Comparison of ENCODE assay signal across 32 cellular contexts in the genomic region with DNA sequence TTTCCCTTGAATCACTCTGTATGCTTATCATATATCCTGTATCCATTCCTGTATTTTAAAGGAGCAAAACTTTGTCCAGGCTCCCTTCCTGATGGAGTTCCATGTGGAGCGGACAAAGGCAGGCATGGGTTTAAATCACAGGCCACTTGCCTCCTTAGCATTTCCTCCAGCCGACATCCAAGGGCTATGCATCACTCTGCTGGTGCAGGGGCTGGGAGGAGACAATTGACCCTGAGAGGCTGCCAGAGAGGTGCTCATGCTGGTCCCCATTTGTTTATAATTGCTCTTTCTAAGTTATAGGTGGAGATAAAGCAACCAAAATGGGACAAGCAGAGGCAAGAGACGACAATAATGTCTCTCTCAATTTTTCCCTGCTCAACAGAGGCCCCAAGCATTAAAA.
"Had no signal": no experiment of that assay in that cellular context is flagged by ENCODE, and none has a peak within 500 bp of the region (broad histone marks: within the 10 kb centered on the region; RNA-seq: fewer than 3 reads in every experiment).

No MANE protein-coding gene starts in this region.

- H3K27me3 ChIP-seq: brain microvascular endothelial cell, dorsolateral prefrontal cortex had no signal

- H3K4me1 Mint-ChIP-seq: activated CD8-positive, alpha-beta memory T cell treated with anti-CD3 and anti-CD28 coated beads, Interleukin-2, amount 10 ng/mL, durations not matched to agents 7 days and 5 days; central memory CD8-positive, alpha-beta T cell; endodermal cell; T-helper 17 cell had no signal

- H3K27me3 Mint-ChIP-seq: activated CD4-positive, alpha-beta memory T cell treated with anti-CD3 and anti-CD28 coated beads for 36 hours; activated CD4-positive, alpha-beta T cell treated with anti-CD3 and anti-CD28 coated beads for 36 hours; activated CD4-positive, alpha-beta T cell treated with anti-CD3 and anti-CD28 coated beads, Interleukin-2, amount 10 ng/mL, durations not matched to agents 24 days and 14 days; activated CD8-positive, alpha-beta memory T cell treated with anti-CD3 and anti-CD28 coated beads, Interleukin-2, amount 10 ng/mL, durations not matched to agents 7 days and 5 days; activated naive CD8-positive, alpha-beta T cell; central memory CD8-positive, alpha-beta T cell; dendritic cell treated with granulocyte-macrophage colony-stimulating factor and Interleukin-4, amounts not matched to agents 40 ng/mL and 50 ng/mL, for 4 days; T-helper 17 cell had no signal

- H3K36me3 ChIP-seq: brain microvascular endothelial cell, WERI-Rb-1 had no signal

- H3K36me3 Mint-ChIP-seq: activated CD4-positive, alpha-beta memory T cell treated with anti-CD3 and anti-CD28 coated beads for 36 hours; activated CD8-positive, alpha-beta memory T cell treated with anti-CD3 and anti-CD28 coated beads, Interleukin-2, amount 10 ng/mL, durations not matched to agents 7 days and 5 days; activated naive CD8-positive, alpha-beta T cell had no signal

- H3K4me3 ChIP-seq: coronary artery, dorsolateral prefrontal cortex had no signal

- DNase-seq: activated CD4-positive, alpha-beta memory T cell treated with anti-CD3 and anti-CD28 coated beads for 36 hours; activated CD4-positive, alpha-beta T cell treated with anti-CD3 and anti-CD28 coated beads for 36 hours; activated CD4-positive, alpha-beta T cell treated with anti-CD3 and anti-CD28 coated beads, Interleukin-2, amount 10 ng/mL, durations not matched to agents 24 days and 14 days; activated CD4-positive, CD25-positive, alpha-beta regulatory T cell; activated CD4-positive, CD25-positive, alpha-beta regulatory T cell treated with anti-CD3 and anti-CD28 coated beads, Interleukin-2, amount 50 U/mL, for 72 hours; activated CD8-positive, alpha-beta memory T cell treated with anti-CD3 and anti-CD28 coated beads, Interleukin-2, amount 10 ng/mL, durations not matched to agents 7 days and 5 days; activated CD8-positive, alpha-beta memory T cell treated with anti-CD3 and anti-CD28 coated beads, Interleukin-2, amount 50 U/mL, for 4 hours; activated CD8-positive, alpha-beta T cell treated with anti-CD3 and anti-CD28 coated beads, Interleukin-2, amount 10 ng/mL, durations not matched to agents 7 days and 5 days; activated effector memory CD4-positive, alpha-beta T cell treated with Interleukin-2 at 50 U/mL for 16 hours; activated gamma-delta T cell treated with Interleukin-2 at 50 U/mL for 16 hours; activated naive CD4-positive, alpha-beta T cell treated with anti-CD3 and anti-CD28 coated beads, Interleukin-2, amount 50 U/mL, for 16 hours; activated naive CD4-positive, alpha-beta T cell treated with Interleukin-2 at 50 U/mL for 16 hours; activated T-cell treated with anti-CD3 and anti-CD28 coated beads, Interleukin-2, amount 50 U/mL, for 1 hour; activated T-cell treated with anti-CD3 and anti-CD28 coated beads, Interleukin-2, amount 50 U/mL, for 48 hours; amniotic stem cell; anterior cingulate cortex; brain microvascular endothelial cell; dorsolateral prefrontal cortex; effector memory CD4-positive, alpha-beta T cell; endodermal cell; foreskin fibroblast; T-helper 1 cell; T-helper 17 cell; T1000; WERI-Rb-1 had no signal

- H3K9me3 Mint-ChIP-seq: activated CD4-positive, alpha-beta memory T cell treated with anti-CD3 and anti-CD28 coated beads for 36 hours; activated T-helper 1 cell treated with anti-CD3 and anti-CD28 coated beads, Interleukin-12 subunit alpha, Interleukin-12 subunit beta, Interleukin-2, Interleukin-4 antibody, amounts not matched to agents 30 ng/mL and 10 ng/mL and 1 ng/mL, durations not matched to agents 14 hours and 24 hours and 36 hours; dendritic cell treated with granulocyte-macrophage colony-stimulating factor and Interleukin-4, amounts not matched to agents 40 ng/mL and 50 ng/mL, for 4 days; endodermal cell; T-helper 2 cell treated with Interferon-gamma antibody and Interleukin-4, amounts not matched to agents 5 μg/mL and 100 μg/mL, for 36 hours had no signal

- H3K4me3 Mint-ChIP-seq: activated CD4-positive, alpha-beta memory T cell treated with anti-CD3 and anti-CD28 coated beads for 36 hours; activated CD4-positive, alpha-beta T cell treated with anti-CD3 and anti-CD28 coated beads for 36 hours; activated CD4-positive, alpha-beta T cell treated with anti-CD3 and anti-CD28 coated beads, Interleukin-2, amount 10 ng/mL, durations not matched to agents 24 days and 14 days; activated CD8-positive, alpha-beta memory T cell treated with anti-CD3 and anti-CD28 coated beads, Interleukin-2, amount 10 ng/mL, durations not matched to agents 7 days and 5 days; activated CD8-positive, alpha-beta T cell treated with anti-CD3 and anti-CD28 coated beads, Interleukin-2, amount 10 ng/mL, durations not matched to agents 7 days and 5 days; activated naive CD8-positive, alpha-beta T cell; activated T-helper 1 cell treated with anti-CD3 and anti-CD28 coated beads, Interleukin-12 subunit alpha, Interleukin-12 subunit beta, Interleukin-2, Interleukin-4 antibody, amounts not matched to agents 30 ng/mL and 10 ng/mL and 1 ng/mL, durations not matched to agents 14 hours and 24 hours and 36 hours; central memory CD8-positive, alpha-beta T cell; dendritic cell treated with granulocyte-macrophage colony-stimulating factor and Interleukin-4, amounts not matched to agents 40 ng/mL and 50 ng/mL, for 4 days; endodermal cell; T-helper 17 cell; T-helper 2 cell treated with Interferon-gamma antibody and Interleukin-4, amounts not matched to agents 5 μg/mL and 100 μg/mL, for 36 hours had no signal

- H3K27ac Mint-ChIP-seq: activated CD4-positive, alpha-beta memory T cell treated with anti-CD3 and anti-CD28 coated beads for 36 hours; activated CD4-positive, alpha-beta T cell treated with anti-CD3 and anti-CD28 coated beads for 36 hours; activated CD4-positive, alpha-beta T cell treated with anti-CD3 and anti-CD28 coated beads, Interleukin-2, amount 10 ng/mL, durations not matched to agents 24 days and 14 days; activated CD8-positive, alpha-beta memory T cell treated with anti-CD3 and anti-CD28 coated beads, Interleukin-2, amount 10 ng/mL, durations not matched to agents 7 days and 5 days; activated CD8-positive, alpha-beta T cell treated with anti-CD3 and anti-CD28 coated beads, Interleukin-2, amount 10 ng/mL, durations not matched to agents 7 days and 5 days; activated naive CD8-positive, alpha-beta T cell; activated T-helper 1 cell treated with anti-CD3 and anti-CD28 coated beads, Interleukin-12 subunit alpha, Interleukin-12 subunit beta, Interleukin-2, Interleukin-4 antibody, amounts not matched to agents 30 ng/mL and 10 ng/mL and 1 ng/mL, durations not matched to agents 14 hours and 24 hours and 36 hours; dendritic cell treated with granulocyte-macrophage colony-stimulating factor and Interleukin-4, amounts not matched to agents 40 ng/mL and 50 ng/mL, for 4 days; endodermal cell; T-helper 17 cell; T-helper 2 cell treated with Interferon-gamma antibody and Interleukin-4, amounts not matched to agents 5 μg/mL and 100 μg/mL, for 36 hours had no signal

- ATAC-seq: activated CD4-positive, alpha-beta T cell treated with anti-CD3 and anti-CD28 coated beads for 36 hours; activated CD8-positive, alpha-beta memory T cell treated with anti-CD3 and anti-CD28 coated beads, Interleukin-2, amount 10 ng/mL, durations not matched to agents 7 days and 5 days; activated CD8-positive, alpha-beta T cell treated with anti-CD3 and anti-CD28 coated beads, Interleukin-2, amount 10 ng/mL, durations not matched to agents 7 days and 5 days; esophagus mucosa; T-helper 17 cell had no signal

- H3K27ac ChIP-seq: brain microvascular endothelial cell, coronary artery, dorsolateral prefrontal cortex, WERI-Rb-1 had no signal
